Comparison of ENCODE assay signal across 21 cellular contexts in genomic region chr1:36851087-36851486, GRCh38.
"Had no signal": no experiment of that assay in that cellular context is flagged by ENCODE, and none has a peak within 500 bp of the region (broad histone marks: within the 10 kb centered on the region; RNA-seq: fewer than 3 reads in every experiment).

No MANE protein-coding gene starts in this region.

- H3K36me3 ChIP-seq: cardiac muscle cell, heart left ventricle, pancreas, upper lobe of left lung had no signal

- H3K4me3 ChIP-seq: body of pancreas, cardiac muscle cell, heart left ventricle, pancreas, psoas muscle, upper lobe of left lung had no signal

- DNase-seq: activated CD4-positive, alpha-beta T cell treated with anti-CD3 and anti-CD28 coated beads, Interleukin-2, amount 10 ng/mL, durations not matched to agents 7 days and 5 days; activated CD8-positive, alpha-beta memory T cell treated with anti-CD3 and anti-CD28 coated beads, Interleukin-2, amount 10 ng/mL, durations not matched to agents 7 days and 5 days; activated CD8-positive, alpha-beta T cell treated with anti-CD3 and anti-CD28 coated beads for 36 hours; activated effector memory CD4-positive, alpha-beta T cell treated with anti-CD3 and anti-CD28 coated beads, Interleukin-2, amount 50 U/mL, for 16 hours; activated naive CD4-positive, alpha-beta T cell treated with anti-CD3 and anti-CD28 coated beads, Interleukin-2, amount 50 U/mL, for 16 hours; activated naive CD8-positive, alpha-beta T cell treated with anti-CD3 and anti-CD28 coated beads, Interleukin-2, amount 50 U/mL, for 24 hours; activated T-cell treated with anti-CD3 and anti-CD28 coated beads for 4 hours; anterior cingulate cortex; body of pancreas; effector CD4-positive, alpha-beta T cell; heart left ventricle; left ventricle myocardium superior; mammary epithelial cell; naive thymus-derived CD8-positive, alpha-beta T cell; pancreas; psoas muscle; right cardiac atrium; stimulated activated CD4-positive, alpha-beta T cell treated with anti-CD3 and anti-CD28 coated beads, Interleukin-4, amount 100 ng/mL, for 24 hours; stimulated activated naive CD8-positive, alpha-beta T cell treated with anti-CD3 and anti-CD28 coated beads, Interleukin-15, Interleukin-2, amounts not matched to agents 100 U/mL and 50 U/mL, for 24 hours; upper lobe of left lung had no signal

- H3K9me3 ChIP-seq: body of pancreas, heart left ventricle, pancreas, psoas muscle, upper lobe of left lung had no signal

- H3K27ac ChIP-seq: body of pancreas, cardiac muscle cell, heart left ventricle, pancreas, psoas muscle, upper lobe of left lung had no signal

- H3K4me1 ChIP-seq: body of pancreas, heart left ventricle, pancreas, psoas muscle, upper lobe of left lung had no signal

- ATAC-seq: activated CD8-positive, alpha-beta memory T cell treated with anti-CD3 and anti-CD28 coated beads, Interleukin-2, amount 10 ng/mL, durations not matched to agents 7 days and 5 days; activated CD8-positive, alpha-beta T cell treated with anti-CD3 and anti-CD28 coated beads for 36 hours; activated naive CD8-positive, alpha-beta T cell treated with anti-CD3 and anti-CD28 coated beads, Interleukin-2, amount 50 U/mL, for 24 hours; body of pancreas; heart left ventricle; left ventricle myocardium superior; naive thymus-derived CD8-positive, alpha-beta T cell; pancreas; psoas muscle; right cardiac atrium; stimulated activated naive CD8-positive, alpha-beta T cell treated with anti-CD3 and anti-CD28 coated beads, Interleukin-15, Interleukin-2, amounts not matched to agents 100 U/mL and 50 U/mL, for 24 hours had no signal

- H3K27me3 ChIP-seq: body of pancreas, cardiac muscle cell, pancreas, upper lobe of left lung had no signal
